In the genomic region with DNA sequence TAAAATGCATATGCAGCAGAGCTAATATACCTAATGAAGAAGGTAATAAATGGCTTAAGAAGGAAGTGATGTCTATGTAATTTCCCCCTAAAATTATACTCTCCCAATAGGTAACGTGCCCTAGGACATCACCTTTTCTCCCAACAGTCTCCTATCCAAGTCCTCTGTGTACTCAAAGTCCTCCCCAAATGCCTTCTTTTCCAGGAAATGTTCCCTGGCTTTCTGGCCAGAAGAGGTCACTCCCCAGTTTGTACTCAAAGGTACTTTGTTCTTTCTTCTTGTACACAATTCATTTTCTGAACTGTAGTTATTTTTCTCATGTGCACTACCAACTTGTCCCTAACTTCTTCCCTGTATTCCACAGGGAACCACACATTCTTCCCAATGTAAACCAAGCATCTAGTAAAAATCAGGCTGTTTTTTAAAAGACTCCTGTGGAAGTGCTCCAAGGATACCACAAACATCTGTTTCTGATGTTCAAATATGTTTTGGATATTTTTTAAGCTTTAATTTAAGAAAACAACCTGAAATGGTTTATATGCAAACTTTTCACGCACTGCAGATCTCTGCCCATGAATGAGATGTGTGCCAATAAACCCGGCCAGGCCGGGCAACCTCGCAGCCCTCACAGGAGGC, we compare ENCODE assay signal across 9 cellular contexts.
A peak's percentile ranks its signal among the peaks of the same experiment; 100 is the strongest.
DNase-seq lines count a peak whose midpoint lies in the region; ATAC-seq, FAIRE-seq and TF ChIP-seq lines count a peak whose summit lies in the region.
"Had no signal": no experiment of that assay in that cellular context is flagged by ENCODE, and none has a peak within 500 bp of the region (broad histone marks: within the 10 kb centered on the region; RNA-seq: fewer than 3 reads in every experiment).

No MANE protein-coding gene starts in this region.

- TF ChIP-seq POLR2A in A549 (IDR thresholded peaks at IDR 0.05; ENCODE audit: low read length), result no peak

- peaks cover 0 to 6% of the 10 kb centered on the region in 2 donors for H3K36me3 Mint-ChIP-seq in naive B cell

- H3K4me2 ChIP-seq in A549 (peak overlapping the region; percentile 74), Loucy (ENCODE audit: low read depth, low read length, poor library complexity, severe bottlenecking) (peak overlapping the region; percentile 63)

- peak overlapping the region in 6 of 8 donors; percentile 36 to 79 (median 66) for H3K4me3 Mint-ChIP-seq in naive B cell

- 30% methylated on average over 5 of the region's 5 CpGs for WGBS in A549 (ENCODE audit: missing lambda C conversion rate)

- no peak for FAIRE-seq in A549 (lab: Jason Lieb, UNC)
- FAIRE-seq in GM19239 (lab: Jason Lieb, UNC), result no peak

- H3K27ac Mint-ChIP-seq in naive B cell, result peak overlapping the region; percentile 77 to 95 (median 86)

- H2AFZ ChIP-seq in Loucy (ENCODE audit: low read length), result peak overlapping the region; percentile 51; the same call in 1 of the 2 replicates

- peaks cover 51 to 89% (median 63%) of the 10 kb centered on the region in 3 donors for H3K4me1 Mint-ChIP-seq in naive B cell

- H3K36me3 ChIP-seq in Loucy (ENCODE audit: insufficient read depth, low read length), result no peaks in the 10 kb centered on the region

- H3K27me3 ChIP-seq in Loucy (ENCODE audit: insufficient read depth, low read length, poor library complexity, severe bottlenecking), result no peaks in the 10 kb centered on the region

- no peaks in the 10 kb centered on the region for H3K27me3 Mint-ChIP-seq in naive B cell

- DNase-seq in A549 (ENCODE audit: low read depth in 1 of 2, low spot score in 1 of 2), result no peak
- DNase-seq in dedifferentiated amniotic fluid mesenchymal stem cell (ENCODE audit: extremely low spot score), result peak; percentile 32
- no peak for DNase-seq in naive B cell
- DNase-seq in putamen (ENCODE audit: low spot score), result no peak
- DNase-seq in NCI-H2196 (lab: John Stamatoyannopoulos, UW; ENCODE audit: unreplicated experiment), result no peak
- no peak for DNase-seq in GM19239 (ENCODE audit: insufficient read length, low spot score)
- DNase-seq: head of caudate nucleus had no signal

- POLR2A ChIA-PET in A549 (lab: Yijun Ruan, JAX), result no interaction called here

- H3K27ac ChIP-seq in A549, result peak overlapping the region; percentile 69 to 81

- CTCF ChIA-PET in A549 (lab: Yijun Ruan, JAX), result interaction anchor here (1.1 to 6.5 kb wide), 7 partner anchors 12 to 100 kb away, joined by 3 to 53 read pairs (median 13); no protein-coding TSS in a partner anchor

- H3K9me3 ChIP-seq in A549, result no peaks in the 10 kb centered on the region
- H3K9me3 ChIP-seq in Loucy (ENCODE audit: insufficient read depth, low read depth, low read length), result no peaks in the 10 kb centered on the region

- no peaks in the 10 kb centered on the region for H3K9me3 Mint-ChIP-seq in naive B cell

- TF ChIP-seq RAD21 in A549 (conservative IDR thresholded peaks at IDR 0.05 in 1 of 2, IDR thresholded peaks at IDR 0.05 in 1 of 2), result no peak

- peaks cover 61% of the 10 kb centered on the region for H3K4me1 ChIP-seq in A549
- H3K4me1 ChIP-seq in Loucy (ENCODE audit: insufficient read depth, low read length, poor library complexity, severe bottlenecking), result peaks cover 20% of the 10 kb centered on the region

- no peaks in the 10 kb centered on the region for H3K79me2 ChIP-seq in Loucy (ENCODE audit: insufficient read depth, low read length)

- H3K9me2 ChIP-seq in Loucy (replicated peaks; ENCODE audit: low read depth, low read length), result no peaks in the 10 kb centered on the region

- TF ChIP-seq CTCF in A549 (IDR thresholded peaks at IDR 0.05) (no peak), Loucy (conservative IDR thresholded peaks at IDR 0.05; ENCODE audit: low read length) (no peak)

- TF ChIP-seq EP300 in A549 (IDR thresholded peaks at IDR 0.05), result no peak

- H3K4me3 ChIP-seq in A549, result no peak overlapping the region
- H3K4me3 ChIP-seq in Loucy (ENCODE audit: low read length, poor library complexity, severe bottlenecking), result peak overlapping the region; percentile 25

- no peaks in the 10 kb centered on the region for H4K20me1 ChIP-seq in Loucy (ENCODE audit: insufficient read depth, low read length, poor library complexity, severe bottlenecking)

- H3K9ac ChIP-seq in Loucy (ENCODE audit: low read depth, low read length, poor library complexity, severe bottlenecking), result peak overlapping the region; percentile 35

- ATAC-seq in A549 (peak in 1 of 2 experiments; percentile 27; a peak in 2 of 6 replicates), naive B cell (ENCODE audit: low read depth in 2 of 2) (no peak), HG03135 (IDR thresholded peaks at IDR 0.05; ENCODE audit: unreplicated experiment) (no peak)

- no peaks in the 10 kb centered on the region for H3F3A ChIP-seq in Loucy (ENCODE audit: low read depth)

TF ChIP-seq in A549, 52 proteins besides CTCF, POLR2A, EP300 and RAD21:
- TF ChIP-seq KDM5A (IDR thresholded peaks at IDR 0.05) (no peak), GATA3 (IDR thresholded peaks at IDR 0.05; ENCODE audit: borderline replicate concordance) (no peak), NR3C1 (IDR thresholded peaks at IDR 0.05) (no peak), HOXB5 (CRISPR knock-in tag; IDR thresholded peaks at IDR 0.05) (no peak), KDM1A (IDR thresholded peaks at IDR 0.05; ENCODE audit: low read depth) (no peak), HEYL (CRISPR knock-in tag; IDR thresholded peaks at IDR 0.05) (no peak), NPAS2 (CRISPR knock-in tag; IDR thresholded peaks at IDR 0.05; ENCODE audit: borderline replicate concordance) (no peak), RCOR1 (IDR thresholded peaks at IDR 0.05; ENCODE audit: low read depth, low read length) (no peak), HOXB13 (CRISPR knock-in tag; IDR thresholded peaks at IDR 0.05; ENCODE audit: low read depth) (no peak), FOSB (CRISPR knock-in tag; IDR thresholded peaks at IDR 0.05) (no peak), POLR2AphosphoS2 (conservative IDR thresholded peaks at IDR 0.05; ENCODE audit: low read length) (no peak), ZNF302 (CRISPR knock-in tag; IDR thresholded peaks at IDR 0.05) (no peak), FOSL2 (IDR thresholded peaks at IDR 0.05) (no peak), FOSL2 (CRISPR knock-in tag; IDR thresholded peaks at IDR 0.05) (no peak)
- TF ChIP-seq, protein P1, sequence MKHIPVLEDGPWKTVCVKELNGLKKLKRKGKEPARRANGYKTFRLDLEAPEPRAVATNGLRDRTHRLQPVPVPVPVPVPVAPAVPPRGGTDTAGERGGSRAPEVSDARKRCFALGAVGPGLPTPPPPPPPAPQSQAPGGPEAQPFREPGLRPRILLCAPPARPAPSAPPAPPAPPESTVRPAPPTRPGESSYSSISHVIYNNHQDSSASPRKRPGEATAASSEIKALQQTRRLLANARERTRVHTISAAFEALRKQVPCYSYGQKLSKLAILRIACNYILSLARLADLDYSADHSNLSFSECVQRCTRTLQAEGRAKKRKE (CRISPR knock-in tag; IDR thresholded peaks at IDR 0.05; ENCODE audit: low read depth), result no peak
- TF ChIP-seq, protein P2, sequence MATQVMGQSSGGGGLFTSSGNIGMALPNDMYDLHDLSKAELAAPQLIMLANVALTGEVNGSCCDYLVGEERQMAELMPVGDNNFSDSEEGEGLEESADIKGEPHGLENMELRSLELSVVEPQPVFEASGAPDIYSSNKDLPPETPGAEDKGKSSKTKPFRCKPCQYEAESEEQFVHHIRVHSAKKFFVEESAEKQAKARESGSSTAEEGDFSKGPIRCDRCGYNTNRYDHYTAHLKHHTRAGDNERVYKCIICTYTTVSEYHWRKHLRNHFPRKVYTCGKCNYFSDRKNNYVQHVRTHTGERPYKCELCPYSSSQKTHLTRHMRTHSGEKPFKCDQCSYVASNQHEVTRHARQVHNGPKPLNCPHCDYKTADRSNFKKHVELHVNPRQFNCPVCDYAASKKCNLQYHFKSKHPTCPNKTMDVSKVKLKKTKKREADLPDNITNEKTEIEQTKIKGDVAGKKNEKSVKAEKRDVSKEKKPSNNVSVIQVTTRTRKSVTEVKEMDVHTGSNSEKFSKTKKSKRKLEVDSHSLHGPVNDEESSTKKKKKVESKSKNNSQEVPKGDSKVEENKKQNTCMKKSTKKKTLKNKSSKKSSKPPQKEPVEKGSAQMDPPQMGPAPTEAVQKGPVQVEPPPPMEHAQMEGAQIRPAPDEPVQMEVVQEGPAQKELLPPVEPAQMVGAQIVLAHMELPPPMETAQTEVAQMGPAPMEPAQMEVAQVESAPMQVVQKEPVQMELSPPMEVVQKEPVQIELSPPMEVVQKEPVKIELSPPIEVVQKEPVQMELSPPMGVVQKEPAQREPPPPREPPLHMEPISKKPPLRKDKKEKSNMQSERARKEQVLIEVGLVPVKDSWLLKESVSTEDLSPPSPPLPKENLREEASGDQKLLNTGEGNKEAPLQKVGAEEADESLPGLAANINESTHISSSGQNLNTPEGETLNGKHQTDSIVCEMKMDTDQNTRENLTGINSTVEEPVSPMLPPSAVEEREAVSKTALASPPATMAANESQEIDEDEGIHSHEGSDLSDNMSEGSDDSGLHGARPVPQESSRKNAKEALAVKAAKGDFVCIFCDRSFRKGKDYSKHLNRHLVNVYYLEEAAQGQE (IDR thresholded peaks at IDR 0.05), result no peak
- TF ChIP-seq, protein P3, sequence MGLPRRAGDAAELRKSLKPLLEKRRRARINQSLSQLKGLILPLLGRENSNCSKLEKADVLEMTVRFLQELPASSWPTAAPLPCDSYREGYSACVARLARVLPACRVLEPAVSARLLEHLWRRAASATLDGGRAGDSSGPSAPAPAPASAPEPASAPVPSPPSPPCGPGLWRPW (IDR thresholded peaks at IDR 0.05), result no peak
- TF ChIP-seq, protein P4, sequence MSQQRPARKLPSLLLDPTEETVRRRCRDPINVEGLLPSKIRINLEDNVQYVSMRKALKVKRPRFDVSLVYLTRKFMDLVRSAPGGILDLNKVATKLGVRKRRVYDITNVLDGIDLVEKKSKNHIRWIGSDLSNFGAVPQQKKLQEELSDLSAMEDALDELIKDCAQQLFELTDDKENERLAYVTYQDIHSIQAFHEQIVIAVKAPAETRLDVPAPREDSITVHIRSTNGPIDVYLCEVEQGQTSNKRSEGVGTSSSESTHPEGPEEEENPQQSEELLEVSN (IDR thresholded peaks at IDR 0.05; ENCODE audit: borderline replicate concordance, low read depth), result no peak
